ENCODE assay signal across 8 cellular contexts in genomic region chr12:27142102-27142721, GRCh38. TPM values are rescaled to one million over a fixed set of nuclear protein-coding genes. Genes with fewer than 3 reads are reported as not detected.
DNase-seq lines count a peak whose midpoint lies in the region; ATAC-seq and TF ChIP-seq lines count a peak whose summit lies in the region.

No MANE protein-coding gene starts in this region.

- peak overlapping the region; percentile 59 for H3K27ac ChIP-seq in neutrophil

- H3K36me3 ChIP-seq in neutrophil: no peaks in the 10 kb centered on the region

- no peaks in the 10 kb centered on the region for H3K9me3 ChIP-seq in neutrophil

- no peaks in the 10 kb centered on the region for H3K9me3 Mint-ChIP-seq in Calu3 (ENCODE audit: low read depth, unreplicated experiment)
- H3K9me3 Mint-ChIP-seq in activated T-cell treated with anti-CD3 and anti-CD28 coated beads, Interleukin-2, amount 50 U/mL, for 4 hours: no peaks in the 10 kb centered on the region

- ATAC-seq in HG03103 (IDR thresholded peaks at IDR 0.05; ENCODE audit: low read depth, unreplicated experiment) (peak; percentile 56), GM21390 (IDR thresholded peaks at IDR 0.05; ENCODE audit: unreplicated experiment) (no peak)
- ATAC-seq in activated T-cell treated with anti-CD3 and anti-CD28 coated beads, Interleukin-2, amount 50 U/mL, for 4 hours: peak; percentile 55 to 73

- H3K27me3 Mint-ChIP-seq in Calu3 (ENCODE audit: unreplicated experiment): no peaks in the 10 kb centered on the region
- no peaks in the 10 kb centered on the region for H3K27me3 Mint-ChIP-seq in activated T-cell treated with anti-CD3 and anti-CD28 coated beads, Interleukin-2, amount 50 U/mL, for 4 hours (ENCODE audit: low read depth)

- BruUV-seq in Calu3 (replicated peaks; lab: Mats Ljungman, UMichigan): no TSS peak

- H3K4me3 ChIP-seq in fibroblast of the aortic adventitia (ENCODE audit: low read depth, low read length): no peak overlapping the region
- H3K4me3 ChIP-seq in neutrophil (ENCODE audit: low read depth in 1 of 2, low read length in 1 of 2): no peak overlapping the region

- H3K4me1 Mint-ChIP-seq in Calu3 (ENCODE audit: low read depth, unreplicated experiment): peaks cover 8% of the 10 kb centered on the region
- peaks cover 13% of the 10 kb centered on the region for H3K4me1 Mint-ChIP-seq in activated T-cell treated with anti-CD3 and anti-CD28 coated beads, Interleukin-2, amount 50 U/mL, for 4 hours (ENCODE audit: low read depth)

- DNase-seq in Calu3 (peak; percentile 74), NCI-H748 treated with DMSO at 0.1 percent for 48 hours (lab: John Stamatoyannopoulos, UW) (peak; percentile 28), fibroblast of the aortic adventitia (ENCODE audit: low read depth) (peak; percentile 93), GOT3 (lab: John Stamatoyannopoulos, UW) (no peak)
- DNase-seq in activated T-cell treated with anti-CD3 and anti-CD28 coated beads, Interleukin-2, amount 50 U/mL, for 4 hours: peak; percentile 20

- CTCF ChIA-PET in Calu3 (lab: Charles Lee): interaction anchor here (1.4 kb wide), 1 partner anchor 127 kb away, joined by 3 read pairs; no protein-coding TSS in a partner anchor

- H3K36me3 Mint-ChIP-seq in Calu3 (ENCODE audit: insufficient read depth, unreplicated experiment): no peaks in the 10 kb centered on the region
- no peaks in the 10 kb centered on the region for H3K36me3 Mint-ChIP-seq in activated T-cell treated with anti-CD3 and anti-CD28 coated beads, Interleukin-2, amount 50 U/mL, for 4 hours (ENCODE audit: insufficient read depth)

- peaks cover 14 to 19% of the 10 kb centered on the region in 2 experiments for H3K4me1 ChIP-seq in neutrophil (ENCODE audit: control insufficient read depth in 1 of 2, insufficient read depth in 1 of 2, low read depth in 1 of 2, low read length in 1 of 2)

- H3K27ac Mint-ChIP-seq in Calu3 (ENCODE audit: unreplicated experiment): no peak overlapping the region

- no peak overlapping the region for H3K4me3 Mint-ChIP-seq in Calu3 (ENCODE audit: low read depth, unreplicated experiment)
- no peak overlapping the region for H3K4me3 Mint-ChIP-seq in activated T-cell treated with anti-CD3 and anti-CD28 coated beads, Interleukin-2, amount 50 U/mL, for 4 hours

- intact Hi-C loops in Calu3 (cut with micrococcal nuclease; ENCODE audit: unreplicated experiment): loop anchor here (2.0 to 10.0 kb wide), 4 partner anchors 103 to 163 kb away; partner anchors contain the start of genes STK38L and TM7SF3

- no peaks in the 10 kb centered on the region for H3K27me3 ChIP-seq in neutrophil

- TF ChIP-seq CTCF in Calu3 (IDR thresholded peaks at IDR 0.05; ENCODE audit: unreplicated experiment) (peak; percentile 81), fibroblast of the aortic adventitia (IDR thresholded peaks at IDR 0.05; ENCODE audit: insufficient read depth, low read length) (peak; percentile 93), neutrophil (IDR thresholded peaks at IDR 0.05) (peak; percentile 80)

RNA-seq across cellular contexts. Expression of gene C12orf71, which starts 59.8 kb away (rescaled TPM):
- total RNA-seq in Calu3 (2022) (not detected in 2 replicates), fibroblast of the aortic adventitia (ENCODE audit: low replicate concordance) (not detected in 2 replicates)
- total RNA-seq in activated T-cell treated with anti-CD3 and anti-CD28 coated beads, Interleukin-2, amount 50 U/mL, for 4 hours: not detected
